Comparison of ENCODE assay signal across 25 cellular contexts in genomic region chr11:109730669-109731068, GRCh38.
"Had no signal": no experiment of that assay in that cellular context is flagged by ENCODE, and none has a peak within 500 bp of the region (broad histone marks: within the 10 kb centered on the region; RNA-seq: fewer than 3 reads in every experiment).

No MANE protein-coding gene starts in this region.

- H3K27ac ChIP-seq: ascending aorta, breast epithelium, cardiac muscle cell, colonic mucosa, epithelial cell of prostate, esophagus squamous epithelium had no signal

- H3K4me1 ChIP-seq: ascending aorta, breast epithelium, colonic mucosa, esophagus squamous epithelium had no signal

- H3K9me3 ChIP-seq: ascending aorta, breast epithelium, colonic mucosa, esophagus squamous epithelium had no signal

- DNase-seq: activated CD4-positive, alpha-beta memory T cell treated with anti-CD3 and anti-CD28 coated beads for 36 hours; activated CD4-positive, alpha-beta T cell treated with anti-CD3 and anti-CD28 coated beads for 36 hours; activated CD4-positive, alpha-beta T cell treated with anti-CD3 and anti-CD28 coated beads, Interleukin-2, amount 10 ng/mL, durations not matched to agents 24 days and 14 days; activated CD4-positive, CD25-positive, alpha-beta regulatory T cell; activated CD4-positive, CD25-positive, alpha-beta regulatory T cell treated with anti-CD3 and anti-CD28 coated beads, Interleukin-2, amount 50 U/mL, for 72 hours; activated CD8-positive, alpha-beta memory T cell treated with anti-CD3 and anti-CD28 coated beads, Interleukin-2, amount 10 ng/mL, durations not matched to agents 7 days and 5 days; activated CD8-positive, alpha-beta memory T cell treated with anti-CD3 and anti-CD28 coated beads, Interleukin-2, amount 50 U/mL, for 4 hours; activated CD8-positive, alpha-beta T cell treated with anti-CD3 and anti-CD28 coated beads, Interleukin-2, amount 10 ng/mL, durations not matched to agents 7 days and 5 days; activated gamma-delta T cell; activated naive CD4-positive, alpha-beta T cell; activated naive CD4-positive, alpha-beta T cell treated with anti-CD3 and anti-CD28 coated beads, Interleukin-2, amount 10 ng/mL, durations not matched to agents 7 days and 5 days; activated naive CD8-positive, alpha-beta T cell treated with anti-CD3 and anti-CD28 coated beads, Interleukin-2, amount 10 ng/mL, durations not matched to agents 7 days and 5 days; activated T-cell treated with anti-CD3 and anti-CD28 coated beads, Interleukin-2, amount 50 U/mL, for 24 hours; activated T-cell treated with anti-CD3 and anti-CD28 coated beads, Interleukin-2, amount 50 U/mL, for 72 hours; central memory CD4-positive, alpha-beta T cell; cerebellar nuclear complex; colonic mucosa; effector CD8-positive, alpha-beta T cell; esophagus squamous epithelium; T-helper 1 cell; T-helper 17 cell had no signal

- H3K27me3 ChIP-seq: ascending aorta, breast epithelium, cardiac muscle cell, colonic mucosa, esophagus squamous epithelium had no signal

- H3K36me3 ChIP-seq: ascending aorta, breast epithelium, cardiac muscle cell, colonic mucosa, esophagus squamous epithelium had no signal

- H3K4me3 ChIP-seq: ascending aorta, breast epithelium, cardiac muscle cell, colonic mucosa, esophagus squamous epithelium had no signal
